ENCODE assay signal across 8 cellular contexts in the genomic region with DNA sequence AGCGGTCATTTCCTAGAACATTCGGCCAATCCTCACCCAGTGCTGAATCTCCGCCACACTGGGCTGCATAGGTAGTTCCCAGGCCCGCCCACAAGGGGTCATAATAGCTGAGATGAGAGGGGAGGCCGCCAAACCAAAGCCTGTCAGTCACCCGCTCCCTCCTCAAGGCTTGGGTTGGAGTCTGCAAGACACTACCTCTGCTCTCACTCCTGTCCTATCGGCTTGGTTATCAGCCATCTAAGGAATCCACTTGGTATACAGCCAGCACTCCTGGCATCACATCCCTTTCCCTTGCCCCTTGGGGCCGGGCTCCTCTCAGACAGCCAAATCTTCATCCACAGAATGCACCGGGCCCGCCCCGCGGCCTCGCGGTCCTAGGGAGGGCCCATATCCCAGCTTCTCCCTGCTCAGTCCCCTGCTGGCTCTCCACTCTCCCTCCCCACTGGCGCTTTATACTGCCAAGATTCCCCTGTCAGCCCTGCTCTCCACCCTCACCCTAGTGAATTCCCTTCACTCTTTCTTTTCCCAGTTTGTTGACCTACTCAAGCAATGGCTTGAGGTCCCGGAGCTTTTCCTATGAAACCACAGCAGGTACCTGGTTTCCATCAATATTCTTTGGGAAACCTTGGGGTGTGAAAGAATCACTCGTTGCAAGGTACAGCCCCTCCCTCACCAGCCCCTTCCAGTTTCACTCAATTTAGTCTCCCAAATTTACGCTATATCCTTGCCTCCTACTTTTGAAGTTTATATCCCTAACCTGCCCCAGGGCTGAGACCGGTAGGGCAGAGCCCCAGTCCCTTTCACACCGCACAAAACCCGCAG. TPM values are rescaled to one million over a fixed set of nuclear protein-coding genes. Genes with fewer than 3 reads are reported as not detected.
DNase-seq lines count a peak whose midpoint lies in the region; ATAC-seq and TF ChIP-seq lines count a peak whose summit lies in the region.

No MANE protein-coding gene starts in this region.

- H3K79me2 ChIP-seq in ACC112 (ENCODE audit: control insufficient read depth, insufficient read depth, low read length, unreplicated experiment), result peaks cover 39% of the 10 kb centered on the region
- no peaks in the 10 kb centered on the region for H3K79me2 ChIP-seq in PC-9 (ENCODE audit: low read depth)
- peaks cover 57% of the 10 kb centered on the region for H3K79me2 ChIP-seq in fibroblast of lung (ENCODE audit: control insufficient read depth, insufficient read depth, low read length)

- in situ Hi-C loops in GM13977 (cut with MboI; ENCODE audit: low pct_unique_long_range_greater_than_20kb, low sequenced_read_pairs, unreplicated experiment), result no loop called here

- BruUV-seq in PC-9 (replicated peaks; lab: Mats Ljungman, UMichigan), result no TSS peak

- peaks cover 36% of the 10 kb centered on the region for H3K4me1 Mint-ChIP-seq in activated T-helper 1 cell treated with anti-CD3 and anti-CD28 coated beads, Interleukin-12 subunit alpha, Interleukin-12 subunit beta, Interleukin-2, Interleukin-4 antibody, amounts not matched to agents 30 ng/mL and 10 ng/mL and 1 ng/mL, durations not matched to agents 14 hours and 24 hours and 36 hours (ENCODE audit: low read depth)
- peaks cover 37 to 48% of the 10 kb centered on the region in 2 donors for H3K4me1 Mint-ChIP-seq in natural killer cell

- no peaks in the 10 kb centered on the region for H3K27me3 ChIP-seq in ACC112 (ENCODE audit: insufficient read depth, low read length)
- no peaks in the 10 kb centered on the region for H3K27me3 ChIP-seq in PC-9 (ENCODE audit: insufficient read depth, low read depth)
- H3K27me3 ChIP-seq in fibroblast of lung (ENCODE audit: control insufficient read depth, insufficient read depth, low read length), result no peaks in the 10 kb centered on the region
- H3K27me3 ChIP-seq in thoracic aorta (replicated peaks; ENCODE audit: insufficient read depth), result no peaks in the 10 kb centered on the region

- H3K4me3 Mint-ChIP-seq in activated T-helper 1 cell treated with anti-CD3 and anti-CD28 coated beads, Interleukin-12 subunit alpha, Interleukin-12 subunit beta, Interleukin-2, Interleukin-4 antibody, amounts not matched to agents 30 ng/mL and 10 ng/mL and 1 ng/mL, durations not matched to agents 14 hours and 24 hours and 36 hours, result peak overlapping the region; percentile 88
- H3K4me3 Mint-ChIP-seq in natural killer cell, result peak overlapping the region; percentile 88

- no peaks in the 10 kb centered on the region for H3K27me3 Mint-ChIP-seq in activated T-helper 1 cell treated with anti-CD3 and anti-CD28 coated beads, Interleukin-12 subunit alpha, Interleukin-12 subunit beta, Interleukin-2, Interleukin-4 antibody, amounts not matched to agents 30 ng/mL and 10 ng/mL and 1 ng/mL, durations not matched to agents 14 hours and 24 hours and 36 hours (ENCODE audit: insufficient read depth)
- H3K27me3 Mint-ChIP-seq in natural killer cell (ENCODE audit: low read depth in 2 of 2), result no peaks in the 10 kb centered on the region

- peaks cover 10% of the 10 kb centered on the region; the same call in 1 of the 2 replicates for H3K36me3 ChIP-seq in ACC112 (ENCODE audit: insufficient read depth, low read length)
- peaks cover 20% of the 10 kb centered on the region; the same call in 1 of the 2 replicates for H3K36me3 ChIP-seq in PC-9 (ENCODE audit: low read depth)
- H3K36me3 ChIP-seq in fibroblast of lung (ENCODE audit: control insufficient read depth, insufficient read depth, low read length), result peaks cover 14% of the 10 kb centered on the region
- peaks cover 10% of the 10 kb centered on the region for H3K36me3 ChIP-seq in thoracic aorta

- H4K20me1 ChIP-seq in PC-9 (ENCODE audit: insufficient read depth) (peaks cover 16% of the 10 kb centered on the region), fibroblast of lung (ENCODE audit: control insufficient read depth, extremely low read depth, insufficient read depth, low read length) (no peaks in the 10 kb centered on the region)

- H2AFZ ChIP-seq in ACC112 (ENCODE audit: low read length, unreplicated experiment), result no peak overlapping the region
- no peak overlapping the region for H2AFZ ChIP-seq in PC-9
- H2AFZ ChIP-seq in fibroblast of lung (ENCODE audit: low read length), result no peak overlapping the region

- H3K27ac Mint-ChIP-seq in activated T-helper 1 cell treated with anti-CD3 and anti-CD28 coated beads, Interleukin-12 subunit alpha, Interleukin-12 subunit beta, Interleukin-2, Interleukin-4 antibody, amounts not matched to agents 30 ng/mL and 10 ng/mL and 1 ng/mL, durations not matched to agents 14 hours and 24 hours and 36 hours, result peak overlapping the region; percentile 61
- peak overlapping the region; percentile 34 to 77 for H3K27ac Mint-ChIP-seq in natural killer cell

- peaks cover 30% of the 10 kb centered on the region for H3K36me3 Mint-ChIP-seq in activated T-helper 1 cell treated with anti-CD3 and anti-CD28 coated beads, Interleukin-12 subunit alpha, Interleukin-12 subunit beta, Interleukin-2, Interleukin-4 antibody, amounts not matched to agents 30 ng/mL and 10 ng/mL and 1 ng/mL, durations not matched to agents 14 hours and 24 hours and 36 hours (ENCODE audit: low read depth)
- H3K36me3 Mint-ChIP-seq in natural killer cell, result no peaks in the 10 kb centered on the region

- CTCF ChIA-PET in PC-9 (lab: Charles Lee), result interaction anchor here (1.0 kb wide), 1 partner anchor 22 kb away, joined by 3 read pairs; no protein-coding TSS in a partner anchor

- no peaks in the 10 kb centered on the region for H3K9me2 ChIP-seq in PC-9 (ENCODE audit: insufficient read depth)

- POLR2A ChIA-PET in PC-9 (lab: Charles Lee; ENCODE audit: unreplicated experiment), result interaction anchor here (0.6 kb wide), 3 partner anchors 17 to 470 kb away, joined by 3 read pairs; no protein-coding TSS in a partner anchor

- intact Hi-C loops in PC-9 (cut with micrococcal nuclease; ENCODE audit: unreplicated experiment) (no loop called here), natural killer cell (cut with micrococcal nuclease) (loop anchor here (2.0 kb wide), 1 partner anchor 224 kb away; no protein-coding TSS in a partner anchor)
- intact Hi-C loops in activated T-helper 1 cell treated with anti-CD3 and anti-CD28 coated beads, Interleukin-12 subunit alpha, Interleukin-12 subunit beta, Interleukin-2, Interleukin-4 antibody, amounts not matched to agents 30 ng/mL and 10 ng/mL and 1 ng/mL, durations not matched to agents 14 hours and 24 hours and 36 hours (cut with micrococcal nuclease), result no loop called here

- H3K4me1 ChIP-seq in ACC112 (ENCODE audit: control insufficient read depth, insufficient read depth, low read length, unreplicated experiment) (peaks cover 43% of the 10 kb centered on the region), PC-9 (replicated peaks; ENCODE audit: insufficient read depth) (no peaks in the 10 kb centered on the region), fibroblast of lung (ENCODE audit: control insufficient read depth, extremely low read depth, insufficient read depth, low read length) (peaks cover 35% of the 10 kb centered on the region), thoracic aorta (ENCODE audit: control insufficient read depth in 1 of 2, low read depth in 2 of 2) (peaks cover 45 to 65% of the 10 kb centered on the region in 2 donors)

- H3K4me3 ChIP-seq in ACC112 (ENCODE audit: low read depth, low read length) (peak overlapping the region; percentile 80), PC-9 (no peak overlapping the region), fibroblast of lung (replicated peaks in 1 of 4; ENCODE audit: control extremely low read depth in 1 of 4, insufficient read depth in 1 of 4, low read depth in 3 of 4, low read length in 4 of 4) (peak overlapping the region; percentile 52 to 89 (median 78)), thoracic aorta (peak overlapping the region; percentile 93)

- no peak overlapping the region for H3K4me2 ChIP-seq in PC-9
- peak overlapping the region; percentile 97 for H3K4me2 ChIP-seq in fibroblast of lung (ENCODE audit: extremely low read depth, insufficient read depth, low read length)

- no peaks in the 10 kb centered on the region for H3K9me3 Mint-ChIP-seq in activated T-helper 1 cell treated with anti-CD3 and anti-CD28 coated beads, Interleukin-12 subunit alpha, Interleukin-12 subunit beta, Interleukin-2, Interleukin-4 antibody, amounts not matched to agents 30 ng/mL and 10 ng/mL and 1 ng/mL, durations not matched to agents 14 hours and 24 hours and 36 hours
- H3K9me3 Mint-ChIP-seq in natural killer cell, result no peaks in the 10 kb centered on the region

- ATAC-seq in HG03108 (IDR thresholded peaks at IDR 0.05; ENCODE audit: unreplicated experiment) (peak; percentile 46), natural killer cell (peak; percentile 67 to 78 (median 69)), thoracic aorta (ENCODE audit: insufficient number of reproducible peaks, low FRiP score, low read depth) (no peak)

- H3K27ac ChIP-seq in ACC112 (ENCODE audit: low read depth, low read length), result peak overlapping the region; percentile 96
- no peak overlapping the region for H3K27ac ChIP-seq in PC-9
- peak overlapping the region; percentile 71 for H3K27ac ChIP-seq in fibroblast of lung (ENCODE audit: insufficient read depth, low read length)
- H3K27ac ChIP-seq in thoracic aorta, result peak overlapping the region; percentile 98 to 100

- TF ChIP-seq CTCF in GM13977 (IDR thresholded peaks at IDR 0.05; ENCODE audit: extremely low read depth, insufficient read depth, missing control alignments), result peak; percentile 62
- peak; percentile 62 for TF ChIP-seq CTCF in PC-9 (conservative IDR thresholded peaks at IDR 0.05)
- TF ChIP-seq CTCF in fibroblast of lung (conservative IDR thresholded peaks at IDR 0.05 in 1 of 2, IDR thresholded peaks at IDR 0.05 in 1 of 2; ENCODE audit: low read depth in 1 of 2, low read length in 2 of 2), result peak; percentile 53 to 73
- TF ChIP-seq CTCF in natural killer cell (IDR thresholded peaks at IDR 0.05), result peak; percentile 59
- TF ChIP-seq CTCF in thoracic aorta (IDR thresholded peaks at IDR 0.05), result peak; percentile 56

- H3K9ac ChIP-seq in fibroblast of lung (ENCODE audit: insufficient read depth, low read length), result peak overlapping the region; percentile 76

- no peaks in the 10 kb centered on the region for H3K9me3 ChIP-seq in PC-9 (ENCODE audit: insufficient read depth, low read depth)
- no peaks in the 10 kb centered on the region for H3K9me3 ChIP-seq in fibroblast of lung (ENCODE audit: control insufficient read depth, insufficient read depth, low read depth, low read length)
- no peaks in the 10 kb centered on the region for H3K9me3 ChIP-seq in thoracic aorta

- peak; percentile 92 for DNase-seq in GM13977 (ENCODE audit: low spot score)
- DNase-seq in PC-9, result peak in 1 of 2 experiments; percentile 65
- DNase-seq in activated T-helper 1 cell treated with anti-CD3 and anti-CD28 coated beads, Interleukin-12 subunit alpha, Interleukin-12 subunit beta, Interleukin-2, Interleukin-4 antibody, amounts not matched to agents 30 ng/mL and 10 ng/mL and 1 ng/mL, durations not matched to agents 14 hours and 24 hours and 36 hours (ENCODE audit: low spot score), result no peak
- DNase-seq in fibroblast of lung (ENCODE audit: low read depth in 2 of 2), result peak; percentile 71 to 77
- DNase-seq in natural killer cell, result peak; percentile 63
- DNase-seq in thoracic aorta (ENCODE audit: low spot score), result no peak

- H3F3A ChIP-seq in PC-9 (ENCODE audit: insufficient read depth, low read depth), result peaks cover 37% of the 10 kb centered on the region; the same call in 1 of the 2 replicates

RNA-seq across cellular contexts. Expression of a gene that starts 1.5 kb away (rescaled TPM):
- total RNA-seq in PC-9 (2021) (0.65 and 0.70 TPM in 2 replicates), fibroblast of lung (8.2 and 16.8 TPM in 2 replicates), natural killer cell (10 to 100 TPM; 51.5 to 67.7 (median 62.3) TPM), thoracic aorta (10 to 100 TPM; 36.2 to 68.6 TPM)
- total RNA-seq in activated T-helper 1 cell treated with anti-CD3 and anti-CD28 coated beads, Interleukin-12 subunit alpha, Interleukin-12 subunit beta, Interleukin-2, Interleukin-4 antibody, amounts not matched to agents 30 ng/mL and 10 ng/mL and 1 ng/mL, durations not matched to agents 14 hours and 24 hours and 36 hours, result 19.5 and 19.9 TPM in 2 replicates
- 21.7 and 26.9 TPM in 2 replicates for polyA plus RNA-seq in fibroblast of lung
- 23.6 and 25.6 TPM in 2 replicates for polyA plus RNA-seq in fibroblast of lung (2012)
- polyA minus RNA-seq in fibroblast of lung (ENCODE audit: low replicate concordance), result 18.8 and 22.0 TPM in 2 replicates

RNA-seq across cellular contexts. Expression of a gene that starts 13.7 kb away (rescaled TPM):
- total RNA-seq in PC-9 (2021), result 97.5 and 101 TPM in 2 replicates
- 194 and 196 TPM in 2 replicates for total RNA-seq in activated T-helper 1 cell treated with anti-CD3 and anti-CD28 coated beads, Interleukin-12 subunit alpha, Interleukin-12 subunit beta, Interleukin-2, Interleukin-4 antibody, amounts not matched to agents 30 ng/mL and 10 ng/mL and 1 ng/mL, durations not matched to agents 14 hours and 24 hours and 36 hours
- total RNA-seq in fibroblast of lung, result 11.7 and 13.9 TPM in 2 replicates
- 26.1 and 47.8 TPM in 2 replicates for polyA plus RNA-seq in fibroblast of lung
- 18.6 and 34.5 TPM in 2 replicates for polyA plus RNA-seq in fibroblast of lung (2012)
- 77.1 and 94.1 TPM in 2 replicates for polyA minus RNA-seq in fibroblast of lung (ENCODE audit: low replicate concordance)
- total RNA-seq in natural killer cell, result 100 to 1,000 TPM in 1 of 3 donors, 10 to 100 TPM in 2; 85.2 to 105 (median 89.1) TPM
- total RNA-seq in thoracic aorta, result 10 to 100 TPM; 41.2 to 83.0 TPM

RNA-seq across cellular contexts. Expression of a gene that starts 20.1 kb away (rescaled TPM):
- total RNA-seq in PC-9 (2021) (6,143 and 8,169 TPM in 2 replicates), fibroblast of lung (4,386 and 6,255 TPM in 2 replicates), natural killer cell (100 to 1,000 TPM; 606 to 729 (median 642) TPM), thoracic aorta (1,000 to 10,000 TPM; 1,700 to 2,744 TPM)
- total RNA-seq in activated T-helper 1 cell treated with anti-CD3 and anti-CD28 coated beads, Interleukin-12 subunit alpha, Interleukin-12 subunit beta, Interleukin-2, Interleukin-4 antibody, amounts not matched to agents 30 ng/mL and 10 ng/mL and 1 ng/mL, durations not matched to agents 14 hours and 24 hours and 36 hours, result 4,315 and 4,318 TPM in 2 replicates
- polyA plus RNA-seq in fibroblast of lung, result 8,983 and 11,838 TPM in 2 replicates
- 8,065 and 9,561 TPM in 2 replicates for polyA plus RNA-seq in fibroblast of lung (2012)
- 22,076 and 22,226 TPM in 2 replicates for polyA minus RNA-seq in fibroblast of lung (ENCODE audit: low replicate concordance)

RNA-seq across cellular contexts. Expression of a gene that starts 52.8 kb away (rescaled TPM):
- 359 and 373 TPM in 2 replicates for total RNA-seq in PC-9 (2021)
- 348 and 368 TPM in 2 replicates for total RNA-seq in activated T-helper 1 cell treated with anti-CD3 and anti-CD28 coated beads, Interleukin-12 subunit alpha, Interleukin-12 subunit beta, Interleukin-2, Interleukin-4 antibody, amounts not matched to agents 30 ng/mL and 10 ng/mL and 1 ng/mL, durations not matched to agents 14 hours and 24 hours and 36 hours
- 241 and 256 TPM in 2 replicates for total RNA-seq in fibroblast of lung
- polyA plus RNA-seq in fibroblast of lung, result 76.1 and 96.0 TPM in 2 replicates
- 118 and 120 TPM in 2 replicates for polyA plus RNA-seq in fibroblast of lung (2012)
- 323 and 390 TPM in 2 replicates for polyA minus RNA-seq in fibroblast of lung (ENCODE audit: low replicate concordance)
- 100 to 1,000 TPM; 568 to 795 (median 658) TPM for total RNA-seq in natural killer cell
- 100 to 1,000 TPM; 193 to 205 TPM for total RNA-seq in thoracic aorta

Comparison
In these comparisons a context has a peak if more than half of its experiments do, and no peak if none do; other contexts are left out.
1. DNase-seq: peak in GM13977 (single experiment), fibroblast of lung (2 of 2) and natural killer cell (single experiment); none in activated T-helper 1 cell treated with anti-CD3 and anti-CD28 coated beads, Interleukin-12 subunit alpha, Interleukin-12 subunit beta, Interleukin-2, Interleukin-4 antibody, amounts not matched to agents 30 ng/mL and 10 ng/mL and 1 ng/mL, durations not matched to agents 14 hours and 24 hours and 36 hours (single experiment) and thoracic aorta (single experiment).
2. Peak in every context shown above with its lines, with median percentiles within 50 percentile points of each other: CTCF ChIP-seq.